In genomic region chr9:106864533-106865143, GRCh38 we compare ENCODE assay signal across 7 cellular contexts. TPM values are rescaled to one million over a fixed set of nuclear protein-coding genes. Genes with fewer than 3 reads are reported as not detected.
A peak's percentile ranks its signal among the peaks of the same experiment; 100 is the strongest.
DNase-seq lines count a peak whose midpoint lies in the region; ATAC-seq and TF ChIP-seq lines count a peak whose summit lies in the region.

No MANE protein-coding gene starts in this region.

- no peaks in the 10 kb centered on the region; the same call in none of the 3 replicates for H3K9me3 Mint-ChIP-seq in GM23338

- H3K36me3 Mint-ChIP-seq in GM23338 (ENCODE audit: low read depth) = peaks cover 70% of the 10 kb centered on the region

- H3K79me2 ChIP-seq in GM23338 (replicated peaks; ENCODE audit: insufficient read depth) = peaks cover 84% of the 10 kb centered on the region
- H3K79me2 ChIP-seq in osteoblast (ENCODE audit: insufficient read depth, low read length) = peaks cover 24% of the 10 kb centered on the region

- H3K4me3 Mint-ChIP-seq in GM23338 = peak overlapping the region; percentile 95

- H3K36me3 ChIP-seq in GM23338 (ENCODE audit: insufficient read depth) (no peaks in the 10 kb centered on the region), osteoblast (ENCODE audit: insufficient read depth, low read length) (no peaks in the 10 kb centered on the region)

- H3K4me2 ChIP-seq in GM23338 (peak overlapping the region; percentile 94), osteoblast (ENCODE audit: insufficient read depth, low read length) (peak overlapping the region; percentile 98)

- H3K27me3 ChIP-seq in GM23338 (ENCODE audit: insufficient read depth) = no peaks in the 10 kb centered on the region
- H3K27me3 ChIP-seq in osteoblast (ENCODE audit: insufficient read depth, low read length) = peaks cover 8% of the 10 kb centered on the region

- peak overlapping the region; percentile 69; the same call in 1 of the 2 replicates for H3K27ac ChIP-seq in GM23338 (ENCODE audit: low read depth)
- H3K27ac ChIP-seq in osteoblast (ENCODE audit: low read depth, low read length) = peak overlapping the region; percentile 79

- peak overlapping the region; percentile 96 for H3K27ac Mint-ChIP-seq in GM23338

- peaks cover 51% of the 10 kb centered on the region for H3K4me1 Mint-ChIP-seq in GM23338

- ATAC-seq in GM23338 (no peak), sciatic nerve (no peak), GM21381 (IDR thresholded peaks at IDR 0.05; ENCODE audit: unreplicated experiment) (no peak)

- no peak overlapping the region for H2AFZ ChIP-seq in GM23338
- H2AFZ ChIP-seq in osteoblast (ENCODE audit: low read length) = peak overlapping the region; percentile 97

- intact Hi-C loops in sciatic nerve (cut with DNase I) = loop anchor here (10.0 kb wide), 1 partner anchor 60 kb away; no protein-coding TSS in a partner anchor

- peaks cover 4% of the 10 kb centered on the region; the same call in 1 of the 2 replicates for H3F3A ChIP-seq in GM23338 (replicated peaks; ENCODE audit: low read depth)

- TF ChIP-seq CTCF in GM23338 (conservative IDR thresholded peaks at IDR 0.05; ENCODE audit: low read depth in 2 of 2) = no peak
- TF ChIP-seq CTCF in osteoblast (IDR thresholded peaks at IDR 0.05; ENCODE audit: extremely low read depth, low read depth, low read length) = no peak

- no peaks in the 10 kb centered on the region for H3K9me2 ChIP-seq in GM23338 (ENCODE audit: insufficient read depth)

- peak overlapping the region; percentile 87 for H3K4me3 ChIP-seq in GM23338
- peak overlapping the region; percentile 90 for H3K4me3 ChIP-seq in osteoblast (ENCODE audit: insufficient read depth, low read length)

- H3K9me3 ChIP-seq in osteoblast (ENCODE audit: low read depth, low read length) = no peaks in the 10 kb centered on the region

- peaks cover 25% of the 10 kb centered on the region for H3K27me3 Mint-ChIP-seq in GM23338 (ENCODE audit: insufficient read depth, low read depth, poor library complexity)

- peaks cover 11% of the 10 kb centered on the region; the same call in 1 of the 2 replicates for H4K20me1 ChIP-seq in GM23338 (replicated peaks; ENCODE audit: insufficient read depth)
- no peaks in the 10 kb centered on the region for H4K20me1 ChIP-seq in osteoblast (ENCODE audit: insufficient read depth, low read length)

- H3K4me1 ChIP-seq in GM23338 (ENCODE audit: insufficient read depth) = peaks cover 45% of the 10 kb centered on the region
- peaks cover 29% of the 10 kb centered on the region for H3K4me1 ChIP-seq in osteoblast (ENCODE audit: insufficient read depth, low read length)

- DNase-seq in GM23338 (ENCODE audit: low spot score) (no peak), RPMI7951 (ENCODE audit: low read depth) (peak; percentile 67), fibroblast of peridontal ligament (ENCODE audit: extremely low read depth) (peak; percentile 63), osteoblast (ENCODE audit: insufficient read length, low spot score, missing footprints) (peak; percentile 54), sciatic nerve (ENCODE audit: low spot score) (no peak), NCI-H1930 (lab: John Stamatoyannopoulos, UW) (no peak)

TF ChIP-seq in GM23338, 12 proteins besides CTCF, POLR2A, EP300 and RAD21:
- no peak for TF ChIP-seq ZNF331 (CRISPR knock-in tag; IDR thresholded peaks at IDR 0.05; ENCODE audit: low read depth)

RNA-seq across cellular contexts. Expression of gene ZNF462, which starts 1.7 kb away (rescaled TPM):
- 87.8 and 101 TPM in 2 replicates for total RNA-seq in GM23338 (2014; rRNA removed; shearing (Covaris generic))
- polyA plus RNA-seq in GM23338 (2016; fragmentation: Nextera tagmentation; extraction: Ambion mirVana) = 31.1 and 40.0 TPM in 2 replicates
- 10.0 and 14.2 TPM in 2 replicates for total RNA-seq in RPMI7951 (2014; rRNA removed; shearing (Covaris generic))
- 8.3 and 9.8 TPM in 2 replicates for total RNA-seq in osteoblast
- total RNA-seq in sciatic nerve = 51.1 TPM

Comparison
In these comparisons a context has a peak if more than half of its experiments do, and no peak if none do; other contexts are left out.
1. DNase-seq: peak in RPMI7951 (single experiment), fibroblast of peridontal ligament (single experiment) and osteoblast (single experiment); none in GM23338 (single experiment), sciatic nerve (single experiment) and NCI-H1930 (0 of 2).